7 cellular contexts compared by ENCODE assay signal in genomic region chr22:16628476-16628875, GRCh38. TPM values are rescaled to one million over a fixed set of nuclear protein-coding genes. Genes with fewer than 3 reads are reported as not detected.
"Had no signal": no experiment of that assay in that cellular context is flagged by ENCODE, and none has a peak within 500 bp of the region (broad histone marks: within the 10 kb centered on the region; RNA-seq: fewer than 3 reads in every experiment).

No MANE protein-coding gene starts in this region.

RNA-seq across cellular contexts. Expression of gene CCT8L2, which starts 35.9 kb away (rescaled TPM):
- total RNA-seq: LHCN-M2, MCF 10A, PC-3, Peyer's patch, Right ventricle myocardium superior, SJSA1 had no signal
- polyA plus RNA-seq: SK-N-SH had no signal
